Comparison of ENCODE assay signal across 9 cellular contexts in the genomic region with DNA sequence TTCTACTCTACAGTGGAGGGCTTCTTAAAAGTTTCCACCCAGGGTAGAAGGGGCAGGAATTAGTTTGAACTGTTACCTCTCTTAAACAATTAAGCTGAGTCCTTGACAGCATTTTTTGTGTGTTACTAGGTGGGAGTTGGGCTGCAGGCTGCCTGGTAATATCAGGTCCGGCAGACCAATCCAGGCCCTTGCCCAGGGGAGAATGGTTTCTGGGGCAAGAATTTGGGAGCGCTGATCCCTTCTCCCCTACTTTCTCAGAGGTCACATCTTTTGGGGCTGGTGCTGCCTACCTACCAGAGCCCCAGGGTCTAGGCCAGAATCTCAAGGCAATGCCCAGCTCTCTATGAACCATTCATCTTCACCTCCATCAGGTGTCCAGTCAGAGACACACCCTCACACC. TPM values are rescaled to one million over a fixed set of nuclear protein-coding genes. Genes with fewer than 3 reads are reported as not detected.
DNase-seq lines count a peak whose midpoint lies in the region; ATAC-seq and TF ChIP-seq lines count a peak whose summit lies in the region.
"Had no signal": no experiment of that assay in that cellular context is flagged by ENCODE, and none has a peak within 500 bp of the region (broad histone marks: within the 10 kb centered on the region; RNA-seq: fewer than 3 reads in every experiment).

No MANE protein-coding gene starts in this region.

- no peak overlapping the region for H2AFZ ChIP-seq in GM23338

- peaks cover 66% of the 10 kb centered on the region for H3K79me2 ChIP-seq in GM23338 (replicated peaks; ENCODE audit: insufficient read depth)

- intact Hi-C loops in gastrocnemius medialis (cut with DNase I; ENCODE audit: low total_unique reads): loop anchor here (5.0 kb wide), 2 partner anchors 67 to 368 kb away; partner anchors contain the start of genes ACTR1A, HPS6 and SUFU

- H3K4me1 Mint-ChIP-seq in GM23338: peaks cover 23% of the 10 kb centered on the region

- peak overlapping the region; percentile 99 for H3K4me2 ChIP-seq in GM23338

- 0 out of 2 replicates have a peak, but pooled peaks cover 7% of the 10 kb centered on the region for H3F3A ChIP-seq in GM23338 (replicated peaks; ENCODE audit: low read depth)

- H3K4me3 Mint-ChIP-seq in GM23338: peak overlapping the region; percentile 94

- H3K4me1 ChIP-seq in GM23338 (ENCODE audit: insufficient read depth): peaks cover 24% of the 10 kb centered on the region
- H3K4me1 ChIP-seq in gastrocnemius medialis: peaks cover 28 to 31% of the 10 kb centered on the region in 2 donors

- peaks cover 53% of the 10 kb centered on the region for H4K20me1 ChIP-seq in GM23338 (replicated peaks; ENCODE audit: insufficient read depth)

- no peaks in the 10 kb centered on the region for H3K9me3 Mint-ChIP-seq in GM23338

- no peak for TF ChIP-seq CTCF in GM23338 (conservative IDR thresholded peaks at IDR 0.05; ENCODE audit: low read depth in 2 of 2)
- TF ChIP-seq CTCF in VCaP (conservative IDR thresholded peaks at IDR 0.05): no peak
- TF ChIP-seq CTCF in fibroblast of villous mesenchyme (IDR thresholded peaks at IDR 0.05; ENCODE audit: insufficient read depth, low read depth, low read length): no peak
- no peak for TF ChIP-seq CTCF in gastrocnemius medialis (IDR thresholded peaks at IDR 0.05 in 4 of 5, conservative IDR thresholded peaks at IDR 0.05 in 1 of 5)

- no peak for DNase-seq in GM23338 (ENCODE audit: low spot score)
- DNase-seq in fibroblast of villous mesenchyme (ENCODE audit: low read depth): no peak
- no peak for DNase-seq in gastrocnemius medialis
- no peak for DNase-seq in NCI-H1105 treated with DMSO at 0.1 percent for 48 hours (lab: John Stamatoyannopoulos, UW)
- DNase-seq in NCI-H2196 treated with DMSO at 0.1 percent for 48 hours (lab: John Stamatoyannopoulos, UW; ENCODE audit: unreplicated experiment): no peak
- DNase-seq: NCI-H82 had no signal

- ATAC-seq in GM23338: no peak
- no peak for ATAC-seq in gastrocnemius medialis
- no peak for ATAC-seq in GM19351 (IDR thresholded peaks at IDR 0.05; ENCODE audit: unreplicated experiment)
- no peak for ATAC-seq in HG03571 (IDR thresholded peaks at IDR 0.05; ENCODE audit: unreplicated experiment)

- H3K27me3 ChIP-seq in GM23338 (ENCODE audit: insufficient read depth) (no peaks in the 10 kb centered on the region), gastrocnemius medialis (no peaks in the 10 kb centered on the region)

- in situ Hi-C loops in gastrocnemius medialis (cut with MboI; ENCODE audit: low sequenced_read_pairs in 4 of 4): no loop called here

- H3K27ac Mint-ChIP-seq in GM23338: peak overlapping the region; percentile 90

- no peaks in the 10 kb centered on the region for H3K9me2 ChIP-seq in GM23338 (ENCODE audit: insufficient read depth)

- H3K27ac ChIP-seq in GM23338 (ENCODE audit: low read depth) (peak overlapping the region; percentile 39; the same call in 1 of the 2 replicates), VCaP (peak overlapping the region; percentile 93), gastrocnemius medialis (peak overlapping the region; percentile 97 to 100 (median 99))

- H3K36me3 Mint-ChIP-seq in GM23338 (ENCODE audit: low read depth): peaks cover 40% of the 10 kb centered on the region

- no peak for TF ChIP-seq POLR2A in gastrocnemius medialis (IDR thresholded peaks at IDR 0.05)

- H3K4me3 ChIP-seq in GM23338: peak overlapping the region; percentile 99
- peak overlapping the region; percentile 78 for H3K4me3 ChIP-seq in fibroblast of villous mesenchyme (ENCODE audit: low read depth, low read length)
- H3K4me3 ChIP-seq in gastrocnemius medialis: peak overlapping the region; percentile 90 to 98 (median 94)

- H3K9me3 ChIP-seq in gastrocnemius medialis: no peaks in the 10 kb centered on the region

- H3K36me3 ChIP-seq in GM23338 (ENCODE audit: insufficient read depth) (peaks cover 20% of the 10 kb centered on the region), gastrocnemius medialis (peaks cover 0 to 19% of the 10 kb centered on the region in 2 donors)

- peaks cover 16% of the 10 kb centered on the region for H3K27me3 Mint-ChIP-seq in GM23338 (ENCODE audit: insufficient read depth, low read depth, poor library complexity)

TF ChIP-seq in GM23338, 12 proteins besides CTCF, POLR2A, EP300 and RAD21:
- TF ChIP-seq ZNF331 (CRISPR knock-in tag; IDR thresholded peaks at IDR 0.05; ENCODE audit: low read depth) (no peak), POLR2AphosphoS5 (IDR thresholded peaks at IDR 0.05; ENCODE audit: low read depth) (no peak), STAT1 (IDR thresholded peaks at IDR 0.05; ENCODE audit: unreplicated experiment) (no peak), REST (IDR thresholded peaks at IDR 0.05; ENCODE audit: unreplicated experiment) (no peak), ZNF114 (CRISPR knock-in tag; IDR thresholded peaks at IDR 0.05) (no peak), JUNB (IDR thresholded peaks at IDR 0.05; ENCODE audit: unreplicated experiment) (no peak), NANOG (IDR thresholded peaks at IDR 0.05; ENCODE audit: borderline replicate concordance) (no peak)

RNA-seq across cellular contexts. Expression of gene PPRC1, which starts 1.6 kb away (rescaled TPM):
- total RNA-seq in GM23338 (2014; rRNA removed; shearing (Covaris generic)): 67.5 and 70.1 TPM in 2 replicates
- 41.1 and 43.2 TPM in 2 replicates for polyA plus RNA-seq in GM23338 (2016; fragmentation: Nextera tagmentation; extraction: Ambion mirVana)
- total RNA-seq in fibroblast of villous mesenchyme (23.5 and 28.5 TPM in 2 replicates), gastrocnemius medialis (10 to 100 TPM; 13.3 to 26.5 (median 17.1) TPM)

RNA-seq across cellular contexts. Expression of gene LDB1, which starts 14.2 kb away (rescaled TPM):
- 52.9 and 69.3 TPM in 2 replicates for total RNA-seq in GM23338 (2014; rRNA removed; shearing (Covaris generic))
- polyA plus RNA-seq in GM23338 (2016; fragmentation: Nextera tagmentation; extraction: Ambion mirVana): 16.3 and 19.4 TPM in 2 replicates
- 53.8 and 56.1 TPM in 2 replicates for total RNA-seq in fibroblast of villous mesenchyme
- 10 to 100 TPM; 15.9 to 32.7 (median 28.6) TPM for total RNA-seq in gastrocnemius medialis

RNA-seq across cellular contexts. Expression of gene NOLC1, which starts 17.8 kb away (rescaled TPM):
- total RNA-seq in GM23338 (2014; rRNA removed; shearing (Covaris generic)): 145 and 178 TPM in 2 replicates
- polyA plus RNA-seq in GM23338 (2016; fragmentation: Nextera tagmentation; extraction: Ambion mirVana): 118 and 126 TPM in 2 replicates
- total RNA-seq in fibroblast of villous mesenchyme: 22.2 and 30.7 TPM in 2 replicates
- 10 to 100 TPM; 37.2 to 76.7 (median 71.1) TPM for total RNA-seq in gastrocnemius medialis

Comparison
In these comparisons a context has a peak if more than half of its experiments do, and no peak if none do; other contexts are left out.
1. H3K27ac ChIP-seq: peak in every context shown above with its lines; median percentile 99 in gastrocnemius medialis; 93 in VCaP; 39 in GM23338.